In the genomic region with DNA sequence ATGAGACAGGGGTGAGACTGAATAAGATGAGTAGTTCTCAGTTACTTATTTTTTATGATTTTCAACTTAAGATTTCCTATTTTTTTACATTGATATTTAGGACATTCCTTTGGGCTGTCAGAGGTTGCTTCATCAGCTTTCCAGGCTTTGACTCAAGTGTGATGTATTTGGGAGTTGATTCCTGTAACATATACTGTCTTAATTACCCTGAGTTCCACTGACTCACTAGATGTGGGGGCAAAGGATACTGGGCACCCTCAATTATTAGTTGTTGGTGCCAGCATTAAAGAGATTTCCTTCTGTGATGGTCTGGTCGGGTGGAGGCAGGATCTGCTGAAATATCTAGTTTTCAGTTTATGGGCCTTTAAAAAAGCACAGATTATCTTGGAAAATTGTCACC, we compare ENCODE assay signal across 25 cellular contexts.
DNase-seq lines count a peak whose midpoint lies in the region; ATAC-seq and FAIRE-seq lines count a peak whose summit lies in the region.
"Had no signal": no experiment of that assay in that cellular context is flagged by ENCODE, and none has a peak within 500 bp of the region (broad histone marks: within the 10 kb centered on the region; RNA-seq: fewer than 3 reads in every experiment).

No MANE protein-coding gene starts in this region.

- no peaks in the 10 kb centered on the region for H3K27me3 ChIP-seq in GM23248 (replicated peaks; ENCODE audit: insufficient read depth)
- H3K27me3 ChIP-seq: BE2C; BLaER1 treated with 17β-estradiol and CSF1 and Interleukin-3, amounts not matched to agents 10 nM and 100 nM had no signal

- no peaks in the 10 kb centered on the region for H3F3A ChIP-seq in GM23248 (ENCODE audit: insufficient read depth)

- no peak overlapping the region for H3K4me3 ChIP-seq in GM23248
- H3K4me3 ChIP-seq: A549; BLaER1 treated with 17β-estradiol and CSF1 and Interleukin-3, amounts not matched to agents 10 nM and 100 nM; GM23338 had no signal

- no peaks in the 10 kb centered on the region for H3K9me3 ChIP-seq in GM23248 (ENCODE audit: low read depth)
- H3K9me3 ChIP-seq: A549; BE2C; BLaER1 treated with 17β-estradiol and CSF1 and Interleukin-3, amounts not matched to agents 10 nM and 100 nM had no signal

- H4K20me1 ChIP-seq in GM23248 (ENCODE audit: insufficient read depth) = no peaks in the 10 kb centered on the region
- H4K20me1 ChIP-seq: BLaER1 treated with 17β-estradiol and CSF1 and Interleukin-3, amounts not matched to agents 10 nM and 100 nM had no signal

- FAIRE-seq in RCC 7860 (lab: Jason Lieb, UNC) = no peak
- FAIRE-seq: A549, D721Med, GM12891, GM18507 had no signal

- H3K36me3 ChIP-seq in GM23248 (ENCODE audit: low read depth) = no peaks in the 10 kb centered on the region
- H3K36me3 ChIP-seq: BE2C; BLaER1 treated with 17β-estradiol and CSF1 and Interleukin-3, amounts not matched to agents 10 nM and 100 nM had no signal

- no peak overlapping the region for H3K4me2 ChIP-seq in GM23248 (ENCODE audit: unreplicated experiment)
- H3K4me2 ChIP-seq: A549; BLaER1 treated with 17β-estradiol and CSF1 and Interleukin-3, amounts not matched to agents 10 nM and 100 nM; GM23338 had no signal

- no peaks in the 10 kb centered on the region for H3K4me1 ChIP-seq in GM23248 (ENCODE audit: insufficient read depth)
- H3K4me1 ChIP-seq: A549; BE2C; BLaER1 treated with 17β-estradiol and CSF1 and Interleukin-3, amounts not matched to agents 10 nM and 100 nM had no signal

- H3K79me2 ChIP-seq in GM23248 (ENCODE audit: insufficient read depth) = no peaks in the 10 kb centered on the region

- H3K27ac ChIP-seq in GM23248 = no peak overlapping the region
- H3K27ac ChIP-seq: 22Rv1; A549; BLaER1 treated with 17β-estradiol and CSF1 and Interleukin-3, amounts not matched to agents 10 nM and 100 nM had no signal

- no peaks in the 10 kb centered on the region for H3K9me2 ChIP-seq in GM23248 (ENCODE audit: insufficient read depth)

- in situ Hi-C loops in GM23248 (cut with MboI) = no loop called here

- WGBS in GM23248 (ENCODE audit: low coverage in 1 of 2, low lambda C conversion rate in 2 of 2, missing lambda C conversion rate in 2 of 2), 2 experiments = 0% methylated on average over 1 of the region's 1 CpG

- H2AFZ ChIP-seq in GM23248 = no peak overlapping the region
- H2AFZ ChIP-seq: GM23338 had no signal

- H3K9ac ChIP-seq in GM23248 = no peak overlapping the region
- H3K9ac ChIP-seq: BLaER1 treated with 17β-estradiol and CSF1 and Interleukin-3, amounts not matched to agents 10 nM and 100 nM had no signal

- ATAC-seq in GM19452 (IDR thresholded peaks at IDR 0.05; ENCODE audit: unreplicated experiment) = no peak
- ATAC-seq: A549, GM23338, HCT116 had no signal

- DNase-seq in A172 (ENCODE audit: low spot score) = peak; percentile 23
- DNase-seq in RCC 7860 (ENCODE audit: low spot score) = peak; percentile 4
- peak; percentile 64 for DNase-seq in cerebellar cortex (ENCODE audit: low spot score)
- peak; percentile 68 for DNase-seq in renal cortical epithelial cell (ENCODE audit: low read depth)
- no peak for DNase-seq in GM23248
- DNase-seq in RPMI8226 = no peak
- DNase-seq: ACHN; AML-193; BE2C; CD4-positive, alpha-beta T cell; CD8-positive, alpha-beta memory T cell; DMS 273 treated with DMSO at 0.1 percent for 48 hours; DMS79; EL; GF-D8; H9 had no signal

Comparison
In these comparisons a context has a peak if more than half of its experiments do, and no peak if none do; other contexts are left out.
1. DNase-seq: peak in A172 (single experiment), RCC 7860 (single experiment), cerebellar cortex (single experiment) and renal cortical epithelial cell (single experiment); none in GM23248 (single experiment) and RPMI8226 (single experiment).